In genomic region chr17:61828694-61829093, GRCh38 we compare ENCODE assay signal across 2 cellular contexts.
TF ChIP-seq lines count a peak whose summit lies in the region.

No MANE protein-coding gene starts in this region.

TF ChIP-seq in HEK293, 187 proteins besides CTCF, POLR2A, EP300 and RAD21 (continued from another document):
- no peak for TF ChIP-seq ZSCAN23 (tag by site-specific recombination; IDR thresholded peaks at IDR 0.05)

TF ChIP-seq in GM12878, 131 proteins besides CTCF, POLR2A, EP300 and RAD21 (continued from another document):
- TF ChIP-seq NFXL1 (IDR thresholded peaks at IDR 0.05; ENCODE audit: borderline replicate concordance) = peak; percentile 69
TF ChIP-seq in GM12878: peak in this region for 1.
